ENCODE assay signal across 1 cellular context in genomic region chr4:6308890-6309643, GRCh38.
TF ChIP-seq lines count a peak whose summit lies in the region.

No MANE protein-coding gene starts in this region.

TF ChIP-seq in HepG2, 621 proteins besides CTCF, POLR2A, EP300 and RAD21 (continued from another document and continues in another):
- TF ChIP-seq BRCA1 (CRISPR knock-in tag; IDR thresholded peaks at IDR 0.05): no peak
- TF ChIP-seq ZNF713 (CRISPR knock-in tag; IDR thresholded peaks at IDR 0.05): 0 out of 2 replicates have a peak, but pooled peaks have one; percentile 63
- TF ChIP-seq MTF1 (CRISPR knock-in tag; IDR thresholded peaks at IDR 0.05): no peak
- peak; percentile 33; the same call in 1 of the 2 replicates for TF ChIP-seq ELF3 (CRISPR knock-in tag; IDR thresholded peaks at IDR 0.05)
- TF ChIP-seq NR2F2 (IDR thresholded peaks at IDR 0.05; ENCODE audit: borderline replicate concordance, low read depth): no peak
- peak; percentile 14; the same call in 1 of the 2 replicates for TF ChIP-seq RXRA (CRISPR knock-in tag; IDR thresholded peaks at IDR 0.05)
- TF ChIP-seq HMG20B (CRISPR knock-in tag; conservative IDR thresholded peaks at IDR 0.05): no peak
- no peak for TF ChIP-seq KLF15 (CRISPR knock-in tag; IDR thresholded peaks at IDR 0.05; ENCODE audit: borderline replicate concordance)
- TF ChIP-seq ZNF280D (CRISPR knock-in tag; IDR thresholded peaks at IDR 0.05): no peak
- no peak for TF ChIP-seq RBAK (CRISPR knock-in tag; IDR thresholded peaks at IDR 0.05)
- TF ChIP-seq ZNF205 (CRISPR knock-in tag; IDR thresholded peaks at IDR 0.05): no peak
- no peak for TF ChIP-seq BCLAF1 (IDR thresholded peaks at IDR 0.05)
- peak; percentile 54; the same call in 1 of the 2 replicates for TF ChIP-seq ZNF766 (CRISPR knock-in tag; IDR thresholded peaks at IDR 0.05; ENCODE audit: borderline replicate concordance)
- no peak for TF ChIP-seq ZNF362 (CRISPR knock-in tag; IDR thresholded peaks at IDR 0.05; ENCODE audit: borderline replicate concordance)
- TF ChIP-seq, protein P1, sequence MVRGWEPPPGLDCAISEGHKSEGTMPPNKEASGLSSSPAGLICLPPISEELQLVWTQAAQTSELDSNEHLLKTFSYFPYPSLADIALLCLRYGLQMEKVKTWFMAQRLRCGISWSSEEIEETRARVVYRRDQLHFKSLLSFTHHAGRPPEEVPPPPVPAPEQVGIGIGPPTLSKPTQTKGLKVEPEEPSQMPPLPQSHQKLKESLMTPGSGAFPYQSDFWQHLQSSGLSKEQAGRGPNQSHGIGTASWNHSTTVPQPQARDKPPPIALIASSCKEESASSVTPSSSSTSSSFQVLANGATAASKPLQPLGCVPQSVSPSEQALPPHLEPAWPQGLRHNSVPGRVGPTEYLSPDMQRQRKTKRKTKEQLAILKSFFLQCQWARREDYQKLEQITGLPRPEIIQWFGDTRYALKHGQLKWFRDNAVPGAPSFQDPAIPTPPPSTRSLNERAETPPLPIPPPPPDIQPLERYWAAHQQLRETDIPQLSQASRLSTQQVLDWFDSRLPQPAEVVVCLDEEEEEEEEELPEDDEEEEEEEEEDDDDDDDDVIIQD (CRISPR knock-in tag; IDR thresholded peaks at IDR 0.05; ENCODE audit: low read depth): peak; percentile 74; the same call in 1 of the 2 replicates
- TF ChIP-seq ZSCAN20 (CRISPR knock-in tag; IDR thresholded peaks at IDR 0.05; ENCODE audit: borderline replicate concordance): peak; percentile 59; the same call in 1 of the 2 replicates
- no peak for TF ChIP-seq EED (CRISPR knock-in tag; IDR thresholded peaks at IDR 0.05)
- peak; percentile 77 for TF ChIP-seq RBFOX2 (IDR thresholded peaks at IDR 0.05; ENCODE audit: low read depth, low read length)
- no peak for TF ChIP-seq TBL1XR1 (IDR thresholded peaks at IDR 0.05; ENCODE audit: borderline replicate concordance, low read length, partially characterized antibody)
- no peak for TF ChIP-seq KMT2B (CRISPR knock-in tag; IDR thresholded peaks at IDR 0.05)
- TF ChIP-seq TOPORS (CRISPR knock-in tag; IDR thresholded peaks at IDR 0.05): peak; percentile 66; the same call in 1 of the 2 replicates
- TF ChIP-seq, protein P2, sequence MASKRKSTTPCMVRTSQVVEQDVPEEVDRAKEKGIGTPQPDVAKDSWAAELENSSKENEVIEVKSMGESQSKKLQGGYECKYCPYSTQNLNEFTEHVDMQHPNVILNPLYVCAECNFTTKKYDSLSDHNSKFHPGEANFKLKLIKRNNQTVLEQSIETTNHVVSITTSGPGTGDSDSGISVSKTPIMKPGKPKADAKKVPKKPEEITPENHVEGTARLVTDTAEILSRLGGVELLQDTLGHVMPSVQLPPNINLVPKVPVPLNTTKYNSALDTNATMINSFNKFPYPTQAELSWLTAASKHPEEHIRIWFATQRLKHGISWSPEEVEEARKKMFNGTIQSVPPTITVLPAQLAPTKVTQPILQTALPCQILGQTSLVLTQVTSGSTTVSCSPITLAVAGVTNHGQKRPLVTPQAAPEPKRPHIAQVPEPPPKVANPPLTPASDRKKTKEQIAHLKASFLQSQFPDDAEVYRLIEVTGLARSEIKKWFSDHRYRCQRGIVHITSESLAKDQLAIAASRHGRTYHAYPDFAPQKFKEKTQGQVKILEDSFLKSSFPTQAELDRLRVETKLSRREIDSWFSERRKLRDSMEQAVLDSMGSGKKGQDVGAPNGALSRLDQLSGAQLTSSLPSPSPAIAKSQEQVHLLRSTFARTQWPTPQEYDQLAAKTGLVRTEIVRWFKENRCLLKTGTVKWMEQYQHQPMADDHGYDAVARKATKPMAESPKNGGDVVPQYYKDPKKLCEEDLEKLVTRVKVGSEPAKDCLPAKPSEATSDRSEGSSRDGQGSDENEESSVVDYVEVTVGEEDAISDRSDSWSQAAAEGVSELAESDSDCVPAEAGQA (IDR thresholded peaks at IDR 0.05; ENCODE audit: low read depth): no peak
- TF ChIP-seq, protein P2 (CRISPR knock-in tag; IDR thresholded peaks at IDR 0.05; ENCODE audit: borderline replicate concordance): no peak
- peak; percentile 59; the same call in 1 of the 2 replicates for TF ChIP-seq ZNF788 (CRISPR knock-in tag; IDR thresholded peaks at IDR 0.05; ENCODE audit: borderline replicate concordance)
- 0 out of 2 replicates have a peak, but pooled peaks have one; percentile 63 for TF ChIP-seq ZMAT3 (CRISPR knock-in tag; conservative IDR thresholded peaks at IDR 0.05)
- no peak for TF ChIP-seq ZNF496 (CRISPR knock-in tag; IDR thresholded peaks at IDR 0.05; ENCODE audit: insufficient replicate concordance)
- TF ChIP-seq CBX5 (CRISPR knock-in tag; IDR thresholded peaks at IDR 0.05; ENCODE audit: borderline replicate concordance): no peak
- TF ChIP-seq HNRNPL (IDR thresholded peaks at IDR 0.05; ENCODE audit: low read depth, low read length): no peak
- TF ChIP-seq, protein P3, sequence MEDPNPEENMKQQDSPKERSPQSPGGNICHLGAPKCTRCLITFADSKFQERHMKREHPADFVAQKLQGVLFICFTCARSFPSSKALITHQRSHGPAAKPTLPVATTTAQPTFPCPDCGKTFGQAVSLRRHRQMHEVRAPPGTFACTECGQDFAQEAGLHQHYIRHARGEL (CRISPR knock-in tag; IDR thresholded peaks at IDR 0.05): no peak; the same call in 1 of the 2 replicates
- TF ChIP-seq CSRNP2 (CRISPR knock-in tag; conservative IDR thresholded peaks at IDR 0.05; ENCODE audit: low read depth): no peak
- no peak for TF ChIP-seq NFRKB (IDR thresholded peaks at IDR 0.05)
- peak; percentile 76; the same call in 1 of the 2 replicates for TF ChIP-seq ERF (CRISPR knock-in tag; IDR thresholded peaks at IDR 0.05)
- no peak for TF ChIP-seq ZNF749 (CRISPR knock-in tag; IDR thresholded peaks at IDR 0.05; ENCODE audit: borderline replicate concordance)
- TF ChIP-seq THAP9 (CRISPR knock-in tag; IDR thresholded peaks at IDR 0.05; ENCODE audit: borderline replicate concordance): peak; percentile 21; the same call in 1 of the 2 replicates
- no peak for TF ChIP-seq TCF7L2 (IDR thresholded peaks at IDR 0.05; ENCODE audit: low read depth, low read length)
- TF ChIP-seq, protein P4, sequence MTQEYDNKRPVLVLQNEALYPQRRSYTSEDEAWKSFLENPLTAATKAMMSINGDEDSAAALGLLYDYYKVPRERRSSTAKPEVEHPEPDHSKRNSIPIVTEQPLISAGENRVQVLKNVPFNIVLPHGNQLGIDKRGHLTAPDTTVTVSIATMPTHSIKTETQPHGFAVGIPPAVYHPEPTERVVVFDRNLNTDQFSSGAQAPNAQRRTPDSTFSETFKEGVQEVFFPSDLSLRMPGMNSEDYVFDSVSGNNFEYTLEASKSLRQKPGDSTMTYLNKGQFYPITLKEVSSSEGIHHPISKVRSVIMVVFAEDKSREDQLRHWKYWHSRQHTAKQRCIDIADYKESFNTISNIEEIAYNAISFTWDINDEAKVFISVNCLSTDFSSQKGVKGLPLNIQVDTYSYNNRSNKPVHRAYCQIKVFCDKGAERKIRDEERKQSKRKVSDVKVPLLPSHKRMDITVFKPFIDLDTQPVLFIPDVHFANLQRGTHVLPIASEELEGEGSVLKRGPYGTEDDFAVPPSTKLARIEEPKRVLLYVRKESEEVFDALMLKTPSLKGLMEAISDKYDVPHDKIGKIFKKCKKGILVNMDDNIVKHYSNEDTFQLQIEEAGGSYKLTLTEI (CRISPR knock-in tag; conservative IDR thresholded peaks at IDR 0.05): no peak
- peak; percentile 36 for TF ChIP-seq ZNF264 (CRISPR knock-in tag; IDR thresholded peaks at IDR 0.05)
- TF ChIP-seq ZNF441 (CRISPR knock-in tag; IDR thresholded peaks at IDR 0.05; ENCODE audit: borderline replicate concordance): peak; percentile 24; the same call in 1 of the 2 replicates
